In the genomic region with DNA sequence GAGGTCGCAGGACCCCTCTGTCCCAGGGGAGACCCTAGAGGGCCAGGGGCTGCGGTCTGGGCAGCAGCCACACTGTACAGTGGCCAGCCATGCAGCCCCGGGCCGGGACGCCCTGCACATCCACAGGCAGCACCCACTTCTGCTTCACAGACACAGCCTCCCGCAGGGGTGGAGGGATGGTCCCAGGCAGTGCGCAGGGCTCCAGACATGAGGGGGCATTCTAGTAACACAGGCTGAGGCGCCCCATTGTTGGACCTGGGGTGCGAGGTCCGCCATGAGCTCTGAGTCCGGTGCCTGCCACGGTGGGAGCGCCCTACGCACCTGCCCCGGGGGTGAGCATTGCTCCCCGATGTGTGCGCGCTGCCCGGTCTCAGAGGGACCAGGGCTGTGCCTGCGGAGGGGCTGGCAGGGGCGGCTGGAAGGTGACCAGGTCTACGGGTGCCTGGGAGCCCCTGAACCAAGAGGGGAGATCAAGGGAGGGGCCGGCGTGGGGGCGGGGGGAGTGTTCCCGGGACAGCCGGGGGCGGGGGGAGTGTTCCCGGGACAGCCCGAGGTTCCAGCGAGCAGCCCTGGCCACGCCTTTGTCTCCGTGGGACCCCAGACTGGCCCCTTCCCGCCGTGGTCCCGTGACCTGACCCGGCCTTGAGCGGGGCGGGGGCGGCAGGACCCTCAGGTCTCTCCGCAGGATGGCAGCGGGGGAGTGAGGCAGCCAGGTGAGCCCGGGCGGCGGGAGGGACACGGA, we compare ENCODE assay signal across 15 cellular contexts. TPM values are rescaled to one million over a fixed set of nuclear protein-coding genes. Genes with fewer than 3 reads are reported as not detected.
DNase-seq lines count a peak whose midpoint lies in the region; ATAC-seq and TF ChIP-seq lines count a peak whose summit lies in the region.
"Had no signal": no experiment of that assay in that cellular context is flagged by ENCODE, and none has a peak within 500 bp of the region (broad histone marks: within the 10 kb centered on the region; RNA-seq: fewer than 3 reads in every experiment).

No MANE protein-coding gene starts in this region.

- H3K4me3 Mint-ChIP-seq in T-helper 17 cell: peak overlapping the region; percentile 47
- H3K4me3 Mint-ChIP-seq in type B pancreatic cell: no peak overlapping the region
- H3K4me3 Mint-ChIP-seq: neural crest cell had no signal

- peak; percentile 36 for ATAC-seq in T-helper 17 cell

- H3K9me3 ChIP-seq in right atrium auricular region (no peaks in the 10 kb centered on the region), T-helper 17 cell (ENCODE audit: control insufficient read depth, low read length, poor library complexity, severe bottlenecking) (no peaks in the 10 kb centered on the region)

- peaks cover 55% of the 10 kb centered on the region for H3K27me3 Mint-ChIP-seq in T-helper 17 cell
- peaks cover 67% of the 10 kb centered on the region for H3K27me3 Mint-ChIP-seq in type B pancreatic cell

- peak; percentile 64 for DNase-seq in cardiac septum (ENCODE audit: low spot score)
- DNase-seq in right atrium auricular region (ENCODE audit: low spot score): no peak
- peak in 1 of 3 donors; percentile 8 for DNase-seq in T-helper 17 cell
- peak; percentile 41 for DNase-seq in left kidney (ENCODE audit: low read depth, low spot score)
- peak; percentile 69 for DNase-seq in type B pancreatic cell (ENCODE audit: extremely low spot score, unreplicated experiment)
- no peak for DNase-seq in foreskin fibroblast
- no peak for DNase-seq in T1000 (lab: John Stamatoyannopoulos, UW)
- DNase-seq in pons (ENCODE audit: low spot score): no peak
- DNase-seq: activated CD4-positive, alpha-beta T cell treated with anti-CD3 and anti-CD28 coated beads for 4 hours; effector CD8-positive, alpha-beta T cell; GDM1; NCI-H1930; NCI-H446; SIG-M5 had no signal

- peaks cover 0 to 13% of the 10 kb centered on the region in 2 donors for H3K4me1 ChIP-seq in right atrium auricular region

- TF ChIP-seq CTCF in right atrium auricular region (IDR thresholded peaks at IDR 0.05) (no peak), type B pancreatic cell (conservative IDR thresholded peaks at IDR 0.05) (no peak), foreskin fibroblast (IDR thresholded peaks at IDR 0.05; ENCODE audit: low read depth, low read length) (no peak)

- H3K27me3 ChIP-seq in right atrium auricular region: peaks cover 6 to 8% of the 10 kb centered on the region in 2 donors

- H3K27ac Mint-ChIP-seq in T-helper 17 cell (no peak overlapping the region), type B pancreatic cell (no peak overlapping the region)

- H3K36me3 ChIP-seq in right atrium auricular region: no peaks in the 10 kb centered on the region

- H3K4me1 Mint-ChIP-seq in T-helper 17 cell: peaks cover 4% of the 10 kb centered on the region
- H3K4me1 Mint-ChIP-seq in type B pancreatic cell (ENCODE audit: unreplicated experiment): peaks cover 6% of the 10 kb centered on the region

- intact Hi-C loops in cardiac septum (cut with DNase I): no loop called here

- no peak overlapping the region for H3K27ac ChIP-seq in right atrium auricular region

- peaks cover 6% of the 10 kb centered on the region for H3K36me3 Mint-ChIP-seq in T-helper 17 cell (ENCODE audit: low read depth)
- no peaks in the 10 kb centered on the region for H3K36me3 Mint-ChIP-seq in type B pancreatic cell

- no peak overlapping the region for H3K4me3 ChIP-seq in right atrium auricular region
- H3K4me3 ChIP-seq in foreskin fibroblast (ENCODE audit: low read depth in 1 of 2, low read length in 2 of 2): no peak overlapping the region

- H3K9me3 Mint-ChIP-seq in type B pancreatic cell: no peaks in the 10 kb centered on the region

RNA-seq across cellular contexts. Expression of a gene that starts 4.5 kb away (rescaled TPM):
- total RNA-seq in cardiac septum (not detected), right atrium auricular region (not detected), T-helper 17 cell (1 to 10 TPM in 1 of 2 donors, under 1 TPM in 1; 0.94 to 3.8 TPM), type B pancreatic cell (ENCODE audit: low replicate concordance) (1.1 TPM in 1 of 2 replicates, not detected in the other)

RNA-seq across cellular contexts. Expression of a gene that starts 41.8 kb away (rescaled TPM):
- total RNA-seq in cardiac septum (3.4 TPM), right atrium auricular region (1 to 10 TPM; 6.4 to 6.8 TPM), T-helper 17 cell (10 to 100 TPM; 17.6 to 18.5 TPM), type B pancreatic cell (ENCODE audit: low replicate concordance) (33.7 and 40.3 TPM in 2 replicates)

Comparison
In these comparisons a context has a peak if more than half of its experiments do, and no peak if none do; other contexts are left out.
1. DNase-seq: peak in cardiac septum (single experiment), left kidney (single experiment) and type B pancreatic cell (single experiment); none in right atrium auricular region (single experiment), foreskin fibroblast (0 of 2), T1000 (single experiment) and pons (single experiment).